ENCODE assay signal across 12 cellular contexts in the genomic region with DNA sequence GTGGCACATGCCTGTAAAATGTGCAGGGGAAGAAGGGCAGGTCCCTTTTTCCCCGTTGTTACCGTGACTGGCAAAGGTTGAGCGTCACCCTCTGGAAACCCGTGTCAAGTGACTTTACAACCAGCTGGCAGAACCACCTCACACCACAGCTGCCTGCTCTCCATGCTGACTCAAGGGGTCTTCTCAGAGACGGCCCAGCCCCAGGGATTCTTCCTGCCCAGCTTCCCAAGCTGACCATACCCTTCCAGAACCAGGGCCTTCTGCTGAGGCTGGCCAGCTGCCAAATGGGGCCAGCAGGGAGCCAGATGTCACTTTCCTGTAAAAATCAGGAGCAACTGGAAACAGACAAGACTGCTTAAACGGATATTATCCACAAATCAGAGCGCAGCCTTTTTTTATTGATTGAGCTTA. TPM values are rescaled to one million over a fixed set of nuclear protein-coding genes. Genes with fewer than 3 reads are reported as not detected.
DNase-seq lines count a peak whose midpoint lies in the region; ATAC-seq, FAIRE-seq and TF ChIP-seq lines count a peak whose summit lies in the region.
"Had no signal": no experiment of that assay in that cellular context is flagged by ENCODE, and none has a peak within 500 bp of the region (broad histone marks: within the 10 kb centered on the region; RNA-seq: fewer than 3 reads in every experiment).

No MANE protein-coding gene starts in this region.

- H3K27me3 Mint-ChIP-seq in nephron progenitor cell (ENCODE audit: low read depth, poor library complexity) = no peaks in the 10 kb centered on the region
- H3K27me3 Mint-ChIP-seq: activated B cell treated with CpG ODN at 0.5 μM for 24 hours; CD4-positive, alpha-beta T cell had no signal

- H3K9me3 Mint-ChIP-seq in nephron progenitor cell = no peaks in the 10 kb centered on the region
- H3K9me3 Mint-ChIP-seq: activated B cell treated with CpG ODN at 0.5 μM for 24 hours; CD4-positive, alpha-beta T cell had no signal

- ATAC-seq in pancreas (peak; percentile 65 to 84 (median 76)), GM19463 (IDR thresholded peaks at IDR 0.05; ENCODE audit: unreplicated experiment) (no peak)

- WGBS in adrenal gland, 4 donors = 57 to 86% (median 76%) methylated on average over 5 to 7 of the region's 7 CpGs
- WGBS in pancreas, 2 donors = 43 to 48% methylated on average over 7 of the region's 7 CpGs

- peaks cover 15% of the 10 kb centered on the region for H3K36me3 Mint-ChIP-seq in nephron progenitor cell (ENCODE audit: low read depth)

- no peak for TF ChIP-seq POLR2A in adrenal gland (IDR thresholded peaks at IDR 0.05)

- peaks cover 59% of the 10 kb centered on the region for H3K4me1 Mint-ChIP-seq in nephron progenitor cell

- H3K4me3 Mint-ChIP-seq in nephron progenitor cell = no peak overlapping the region
- H3K4me3 Mint-ChIP-seq: activated B cell treated with CpG ODN at 0.5 μM for 24 hours; CD4-positive, alpha-beta T cell had no signal

- no peak overlapping the region for H3K27ac Mint-ChIP-seq in nephron progenitor cell
- H3K27ac Mint-ChIP-seq: activated B cell treated with CpG ODN at 0.5 μM for 24 hours; CD4-positive, alpha-beta T cell had no signal

- peak overlapping the region in 3 of 5 donors; percentile 6 to 79 (median 75) for H3K27ac ChIP-seq in adrenal gland
- peak overlapping the region in 2 of 4 donors; percentile 37 to 63 for H3K27ac ChIP-seq in pancreas

- no peak overlapping the region for H3K4me3 ChIP-seq in adrenal gland
- no peak overlapping the region for H3K4me3 ChIP-seq in pancreas
- H3K4me3 ChIP-seq: dorsolateral prefrontal cortex had no signal

- peak; percentile 19 for DNase-seq in Daoy (ENCODE audit: low read depth)
- DNase-seq in NCI-H2107 treated with DMSO at 0.1 percent for 48 hours (lab: John Stamatoyannopoulos, UW; ENCODE audit: unreplicated experiment) = peak; percentile 48
- DNase-seq in adrenal gland = peak in 5 of 7 donors; percentile 16 to 78 (median 38)
- peak in 5 of 6 donors; percentile 41 to 74 (median 64) for DNase-seq in pancreas
- no peak for DNase-seq in ureter (ENCODE audit: low spot score)
- no peak for DNase-seq in NCI-H2081 treated with DMSO at 0.1 percent for 48 hours (lab: John Stamatoyannopoulos, UW)
- no peak for DNase-seq in nephron progenitor cell
- DNase-seq: activated B cell treated with CpG ODN at 0.5 μM for 24 hours; activated effector memory CD4-positive, alpha-beta T cell treated with anti-CD3 and anti-CD28 coated beads, Interleukin-2, amount 50 U/mL, for 16 hours; CD4-positive, alpha-beta T cell had no signal

- H3K9me3 ChIP-seq in adrenal gland (replicated peaks in 1 of 3) (no peaks in the 10 kb centered on the region), pancreas (no peaks in the 10 kb centered on the region)

- H3K36me3 ChIP-seq in adrenal gland (replicated peaks in 1 of 2) (no peaks in the 10 kb centered on the region), pancreas (no peaks in the 10 kb centered on the region)

- intact Hi-C loops in adrenal gland (cut with DNase I) (no loop called here), pancreas (cut with DNase I) (no loop called here)

- H3K27me3 ChIP-seq in adrenal gland (no peaks in the 10 kb centered on the region), pancreas (no peaks in the 10 kb centered on the region)
- H3K27me3 ChIP-seq: dorsolateral prefrontal cortex had no signal

- H3K4me1 ChIP-seq in adrenal gland (replicated peaks in 1 of 2) (peaks cover 35 to 42% of the 10 kb centered on the region in 2 donors), pancreas (peaks cover 0 to 4% (median 0%) of the 10 kb centered on the region in 3 donors)

- no peak for TF ChIP-seq CTCF in adrenal gland (IDR thresholded peaks at IDR 0.05)
- no peak for TF ChIP-seq CTCF in pancreas (IDR thresholded peaks at IDR 0.05)
- no peak for TF ChIP-seq CTCF in nephron progenitor cell (IDR thresholded peaks at IDR 0.05)

- FAIRE-seq in pancreas (lab: Jason Lieb, UNC) = no peak

RNA-seq across cellular contexts. Expression of gene PC, which starts 6.3 kb away (rescaled TPM):
- total RNA-seq in Daoy (2014; rRNA removed; shearing (Covaris generic)) = 15.2 and 28.4 TPM in 2 replicates
- total RNA-seq in adrenal gland (100 to 1,000 TPM in 2 of 8 donors, 10 to 100 TPM in 6; 63.7 to 231 (median 90.7) TPM), pancreas (10 to 100 TPM in 3 of 6 donors, 1 to 10 TPM in 3; 4.1 to 14.4 (median 8.9) TPM), ureter (12.7 TPM)
- polyA plus RNA-seq in adrenal gland (100 to 1,000 TPM in 1 of 3 donors, 10 to 100 TPM in 2; 74.2 to 134 (median 76.7) TPM), pancreas (10 to 100 TPM; 13.6 to 16.0 TPM)

RNA-seq across cellular contexts. Expression of gene C11orf86, which starts 23.2 kb away (rescaled TPM):
- total RNA-seq in Daoy (2014; rRNA removed; shearing (Covaris generic)) = not detected in 2 replicates
- 10 to 100 TPM in 1 of 8 donors, 1 to 10 TPM in 1, under 1 TPM in 5, not detected in 1; 0.25 to 29.9 (median 0.54) TPM for total RNA-seq in adrenal gland
- polyA plus RNA-seq in adrenal gland = 1 to 10 TPM; 1.4 to 6.7 (median 2.7) TPM
- under 1 TPM in 1 of 6 donors, not detected in 5; 0.38 TPM for total RNA-seq in pancreas
- polyA plus RNA-seq in pancreas = under 1 TPM in 1 of 2 donors, not detected in 1; 0.07 TPM
- not detected for total RNA-seq in ureter
- total RNA-seq: activated B cell treated with CpG ODN at 0.5 μM for 24 hours; CD4-positive, alpha-beta T cell; dorsolateral prefrontal cortex had no signal

Comparison
In these comparisons a context has a peak if more than half of its experiments do, and no peak if none do; other contexts are left out.
1. DNase-seq: peak in Daoy (single experiment), NCI-H2107 treated with DMSO at 0.1 percent for 48 hours (single experiment), adrenal gland (5 of 7) and pancreas (5 of 6); none in ureter (single experiment), NCI-H2081 treated with DMSO at 0.1 percent for 48 hours (single experiment) and nephron progenitor cell (single experiment).